ENCODE assay signal across 23 cellular contexts in the genomic region with DNA sequence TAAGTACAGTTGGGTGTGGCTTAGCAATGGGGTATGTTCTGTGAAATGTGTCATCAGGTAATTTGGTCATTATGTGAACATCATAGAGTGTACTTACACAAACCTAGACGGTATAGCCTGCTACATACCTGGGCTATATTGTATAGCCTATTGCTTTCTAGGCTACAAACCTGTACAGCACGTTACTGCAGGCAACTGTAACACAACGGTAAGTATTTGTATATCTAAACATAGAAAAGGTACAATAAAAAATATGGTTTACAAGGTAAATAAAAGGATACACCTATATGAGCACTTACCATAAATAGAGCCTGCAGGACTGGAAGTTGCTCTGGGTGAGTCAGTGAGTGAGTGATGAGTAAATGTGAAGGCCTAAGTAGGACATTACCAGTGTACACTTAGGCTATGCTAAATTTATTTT.
DNase-seq lines count a peak whose midpoint lies in the region; ATAC-seq, FAIRE-seq and TF ChIP-seq lines count a peak whose summit lies in the region.
"Had no signal": no experiment of that assay in that cellular context is flagged by ENCODE, and none has a peak within 500 bp of the region (broad histone marks: within the 10 kb centered on the region; RNA-seq: fewer than 3 reads in every experiment).

No MANE protein-coding gene starts in this region.

- H3K36me3 ChIP-seq in mammary epithelial cell (ENCODE audit: insufficient read depth, low read length), result peaks cover 12% of the 10 kb centered on the region
- H3K36me3 ChIP-seq in mucosa of descending colon (ENCODE audit: low read depth), result no peaks in the 10 kb centered on the region
- H3K36me3 ChIP-seq in endodermal cell (ENCODE audit: control insufficient read depth, insufficient read depth, low read length), result peaks cover 54% of the 10 kb centered on the region
- no peaks in the 10 kb centered on the region for H3K36me3 ChIP-seq in PC-9 (ENCODE audit: low read depth)

- H3K9me3 Mint-ChIP-seq in endodermal cell, result no peaks in the 10 kb centered on the region
- H3K9me3 Mint-ChIP-seq: activated naive CD4-positive, alpha-beta T cell treated with anti-CD3 and anti-CD28 coated beads, Interleukin-2, amount 10 ng/mL, durations not matched to agents 7 days and 5 days; CD14-positive monocyte had no signal

- H3K9me2 ChIP-seq in PC-9 (ENCODE audit: insufficient read depth), result no peaks in the 10 kb centered on the region

- H3K9me3 ChIP-seq in mammary epithelial cell (replicated peaks; ENCODE audit: insufficient read depth, low read length), result no peaks in the 10 kb centered on the region
- no peaks in the 10 kb centered on the region for H3K9me3 ChIP-seq in mucosa of descending colon
- no peaks in the 10 kb centered on the region for H3K9me3 ChIP-seq in endodermal cell (ENCODE audit: control insufficient read depth, low read length)
- no peaks in the 10 kb centered on the region for H3K9me3 ChIP-seq in PC-9 (ENCODE audit: insufficient read depth, low read depth)

- H3K27me3 ChIP-seq in mammary epithelial cell (ENCODE audit: insufficient read depth, low read length) (no peaks in the 10 kb centered on the region), endodermal cell (ENCODE audit: control insufficient read depth, insufficient read depth, low read length, poor library complexity, severe bottlenecking) (no peaks in the 10 kb centered on the region), PC-9 (ENCODE audit: insufficient read depth, low read depth) (no peaks in the 10 kb centered on the region)

- H3K4me2 ChIP-seq in mammary epithelial cell (ENCODE audit: insufficient read depth, low read depth, low read length) (peak overlapping the region; percentile 4), PC-9 (no peak overlapping the region)

- H3K4me1 Mint-ChIP-seq in endodermal cell, result no peaks in the 10 kb centered on the region

- H3K4me3 ChIP-seq in mammary epithelial cell (replicated peaks in 1 of 3; ENCODE audit: insufficient read depth in 1 of 3, low read depth in 2 of 3, low read length in 3 of 3) (no peak overlapping the region), mucosa of descending colon (no peak overlapping the region), endodermal cell (ENCODE audit: low read length) (no peak overlapping the region), PC-9 (no peak overlapping the region)

- H3K79me2 ChIP-seq in mammary epithelial cell (ENCODE audit: insufficient read depth, low read length), result no peaks in the 10 kb centered on the region
- H3K79me2 ChIP-seq in PC-9 (ENCODE audit: low read depth), result no peaks in the 10 kb centered on the region

- ATAC-seq in mucosa of descending colon (peak; percentile 92), GM18861 (IDR thresholded peaks at IDR 0.05; ENCODE audit: unreplicated experiment) (no peak)
- ATAC-seq: T-helper 17 cell had no signal

- no peak for TF ChIP-seq CTCF in mammary epithelial cell (conservative IDR thresholded peaks at IDR 0.05 in 1 of 2, IDR thresholded peaks at IDR 0.05 in 1 of 2; ENCODE audit: extremely low read depth in 1 of 2, insufficient read depth in 1 of 2, low read depth in 1 of 2, low read length in 2 of 2)
- TF ChIP-seq CTCF in mucosa of descending colon (IDR thresholded peaks at IDR 0.05), result no peak
- TF ChIP-seq CTCF in endodermal cell (conservative IDR thresholded peaks at IDR 0.05), result no peak
- TF ChIP-seq CTCF in PC-9 (conservative IDR thresholded peaks at IDR 0.05), result no peak

- H2AFZ ChIP-seq in mammary epithelial cell (ENCODE audit: low read depth, low read length) (no peak overlapping the region), PC-9 (no peak overlapping the region)

- no peak overlapping the region for H3K27ac Mint-ChIP-seq in endodermal cell
- H3K27ac Mint-ChIP-seq: activated naive CD4-positive, alpha-beta T cell treated with anti-CD3 and anti-CD28 coated beads, Interleukin-2, amount 10 ng/mL, durations not matched to agents 7 days and 5 days; nephron; T-helper 17 cell had no signal

- no peaks in the 10 kb centered on the region for H3K27me3 Mint-ChIP-seq in endodermal cell (ENCODE audit: insufficient read depth)
- H3K27me3 Mint-ChIP-seq: activated naive CD4-positive, alpha-beta T cell treated with anti-CD3 and anti-CD28 coated beads, Interleukin-2, amount 10 ng/mL, durations not matched to agents 7 days and 5 days; T-helper 17 cell had no signal

- POLR2A ChIA-PET in PC-9 (lab: Charles Lee; ENCODE audit: unreplicated experiment), result no interaction called here

- dilution Hi-C loops in mammary epithelial cell (cut with HindIII; ENCODE audit: low sequenced_read_pairs), result no loop called here

- H3K9ac ChIP-seq in mammary epithelial cell (ENCODE audit: insufficient read depth, low read length), result no peak overlapping the region
- H3K9ac ChIP-seq in endodermal cell (ENCODE audit: extremely low read depth, low read length, poor library complexity, severe bottlenecking), result no peak overlapping the region

- FAIRE-seq in H54 (lab: Jason Lieb, UNC), result no peak

- peaks cover 49% of the 10 kb centered on the region for H3K36me3 Mint-ChIP-seq in endodermal cell (ENCODE audit: low read depth)

- intact Hi-C loops in mammary epithelial cell (cut with micrococcal nuclease) (loop anchor here (5.0 to 10.0 kb wide), 3 partner anchors 98 to 240 kb away; a partner anchor contains a TSS), mucosa of descending colon (cut with DNase I, micrococcal nuclease) (no loop called here), PC-9 (cut with micrococcal nuclease; ENCODE audit: unreplicated experiment) (no loop called here)

- 72% methylated on average over 3 of the region's 3 CpGs for WGBS in mammary epithelial cell (ENCODE audit: low coverage, missing lambda C conversion rate)
- 94% methylated on average over 1 of the region's 3 CpGs; no CpG with 5 or more reads in 1 of the 2 experiments for WGBS in endodermal cell (ENCODE audit: insufficient coverage in 1 of 2, insufficient read length in 1 of 2), 2 experiments

- H3K4me3 Mint-ChIP-seq in endodermal cell, result no peak overlapping the region
- H3K4me3 Mint-ChIP-seq: activated naive CD4-positive, alpha-beta T cell treated with anti-CD3 and anti-CD28 coated beads, Interleukin-2, amount 10 ng/mL, durations not matched to agents 7 days and 5 days; CD14-positive monocyte; nephron; T-helper 17 cell had no signal

- H3F3A ChIP-seq in PC-9 (ENCODE audit: insufficient read depth, low read depth), result no peaks in the 10 kb centered on the region; the same call in 1 of the 2 replicates

- BruUV-seq in mammary epithelial cell (replicated peaks; lab: Mats Ljungman, UMichigan), result no TSS peak
- BruUV-seq in PC-9 (replicated peaks; lab: Mats Ljungman, UMichigan), result no TSS peak

- CTCF ChIA-PET in mammary epithelial cell (lab: Charles Lee; ENCODE audit: low non-redundant PET), result no interaction called here
- CTCF ChIA-PET in PC-9 (lab: Charles Lee), result no interaction called here

- H3K4me1 ChIP-seq in mammary epithelial cell (ENCODE audit: insufficient read depth, low read length) (peaks cover 21% of the 10 kb centered on the region), mucosa of descending colon (ENCODE audit: low read depth) (peaks cover 9% of the 10 kb centered on the region), endodermal cell (ENCODE audit: control insufficient read depth, insufficient read depth, low read length) (no peaks in the 10 kb centered on the region), PC-9 (replicated peaks; ENCODE audit: insufficient read depth) (peaks cover 12% of the 10 kb centered on the region; the same call in 1 of the 2 replicates)

- H3K27ac ChIP-seq in mammary epithelial cell (ENCODE audit: insufficient read depth, low read depth, low read length) (peak overlapping the region; percentile 47), endodermal cell (ENCODE audit: low read depth, low read length) (no peak overlapping the region), PC-9 (no peak overlapping the region)

- H4K20me1 ChIP-seq in mammary epithelial cell (ENCODE audit: insufficient read depth, low read length) (peaks cover 2% of the 10 kb centered on the region), PC-9 (ENCODE audit: insufficient read depth) (no peaks in the 10 kb centered on the region)

- no peak for TF ChIP-seq POLR2A in H54 (IDR thresholded peaks at IDR 0.05; ENCODE audit: low read depth, low read length)

- peak; percentile 54 for DNase-seq in DMS53 (lab: John Stamatoyannopoulos, UW)
- DNase-seq in NCI-H226, result peak; percentile 11
- peak; percentile 67 for DNase-seq in mammary epithelial cell
- DNase-seq in mucosa of descending colon, result peak in 1 of 3 donors; percentile 49
- no peak for DNase-seq in endodermal cell
- DNase-seq in H54 (ENCODE audit: insufficient read length, low spot score), result no peak
- DNase-seq in PC-9, result no peak
- DNase-seq: activated CD4-positive, alpha-beta T cell treated with anti-CD3 and anti-CD28 coated beads, Interleukin-2, amount 50 U/mL, for 48 hours; activated naive CD4-positive, alpha-beta T cell treated with anti-CD3 and anti-CD28 coated beads, Interleukin-2, amount 10 ng/mL, durations not matched to agents 7 days and 5 days; activated T-cell treated with anti-CD3 and anti-CD28 coated beads for 4 hours; aorta; hypothalamus; KBM-7; mesendoderm; NCI-H1048; NCI-H2029 treated with DMSO at 0.1 percent for 48 hours; NCI-H510A treated with DMSO at 0.1 percent for 48 hours; posterior cingulate gyrus; stimulated activated CD4-positive, alpha-beta T cell treated with anti-CD3 and anti-CD28 coated beads, Interleukin-4, amount 100 ng/mL, for 24 hours; T-helper 17 cell had no signal

- in situ Hi-C loops in mammary epithelial cell (cut with MboI; ENCODE audit: low sequenced_read_pairs in 2 of 2), result no loop called here

Comparison
In these comparisons a context has a peak if more than half of its experiments do, and no peak if none do; other contexts are left out.
1. DNase-seq: peak in DMS53 (single experiment), NCI-H226 (single experiment) and mammary epithelial cell (single experiment); none in endodermal cell (single experiment), H54 (single experiment) and PC-9 (0 of 2).